ENCODE assay signal across 19 cellular contexts in the genomic region with DNA sequence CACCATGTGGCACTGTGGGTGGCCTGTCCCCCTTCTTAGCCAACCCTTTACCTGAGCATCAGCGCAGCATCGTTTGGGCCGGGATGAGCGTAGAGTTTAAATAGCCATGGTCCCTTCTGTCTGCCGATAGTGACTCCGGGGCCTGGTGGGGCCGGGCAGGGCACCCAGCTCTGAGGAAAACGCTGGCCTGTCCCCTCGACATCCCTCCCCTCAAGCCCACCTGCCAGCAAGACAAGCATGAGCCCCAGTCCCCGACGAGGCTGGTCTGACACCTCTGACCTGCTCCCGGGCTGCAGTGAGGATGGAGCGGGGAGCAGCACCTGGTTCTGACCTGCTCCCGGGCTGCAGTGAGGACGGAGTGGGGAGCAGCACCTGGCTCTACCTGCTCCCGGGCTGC. TPM values are rescaled to one million over a fixed set of nuclear protein-coding genes. Genes with fewer than 3 reads are reported as not detected.
A peak's percentile ranks its signal among the peaks of the same experiment; 100 is the strongest.
DNase-seq lines count a peak whose midpoint lies in the region; ATAC-seq and TF ChIP-seq lines count a peak whose summit lies in the region.
"Had no signal": no experiment of that assay in that cellular context is flagged by ENCODE, and none has a peak within 500 bp of the region (broad histone marks: within the 10 kb centered on the region; RNA-seq: fewer than 3 reads in every experiment).

No MANE protein-coding gene starts in this region.

- no peak for TF ChIP-seq CTCF in right atrium auricular region (IDR thresholded peaks at IDR 0.05)
- no peak for TF ChIP-seq CTCF in upper lobe of right lung (IDR thresholded peaks at IDR 0.05)

- H3K9me3 ChIP-seq in right atrium auricular region, result no peaks in the 10 kb centered on the region
- H3K9me3 ChIP-seq in upper lobe of right lung, result no peaks in the 10 kb centered on the region

- H3K4me1 ChIP-seq in right atrium auricular region (no peaks in the 10 kb centered on the region), upper lobe of right lung (no peaks in the 10 kb centered on the region)

- DNase-seq in cardiac septum (ENCODE audit: low spot score) (peak; percentile 60), right atrium auricular region (ENCODE audit: low spot score) (no peak), mesenteric fat pad (ENCODE audit: low spot score) (peak; percentile 73), posterior vena cava (ENCODE audit: low spot score) (peak; percentile 68), upper lobe of right lung (peak; percentile 57), DMS79 treated with DMSO at 0.1 percent for 48 hours (lab: John Stamatoyannopoulos, UW) (no peak), DMS53 treated with DMSO at 0.1 percent for 48 hours (lab: John Stamatoyannopoulos, UW; ENCODE audit: unreplicated experiment) (no peak)
- DNase-seq: C1 segment of cervical spinal cord; CD4-positive, alpha-beta memory T cell; COR-L47; DMS153; DMS79; GF-D8; H9 had no signal

- H3K4me3 ChIP-seq in right atrium auricular region (no peak overlapping the region), upper lobe of right lung (no peak overlapping the region)
- H3K4me3 ChIP-seq: GM23338 had no signal

- ATAC-seq in upper lobe of right lung (no peak), HG03469 (IDR thresholded peaks at IDR 0.05; ENCODE audit: unreplicated experiment) (no peak)
- ATAC-seq: GM23338 had no signal

- intact Hi-C loops in cardiac septum (cut with DNase I) (no loop called here), posterior vena cava (cut with DNase I) (no loop called here), upper lobe of right lung (cut with DNase I) (no loop called here)

- H3K27me3 ChIP-seq in right atrium auricular region (no peaks in the 10 kb centered on the region), upper lobe of right lung (no peaks in the 10 kb centered on the region)

- H3K27ac ChIP-seq in right atrium auricular region (no peak overlapping the region), upper lobe of right lung (no peak overlapping the region)

- H3K36me3 ChIP-seq in right atrium auricular region (no peaks in the 10 kb centered on the region), upper lobe of right lung (no peaks in the 10 kb centered on the region)

RNA-seq across cellular contexts. Expression of a gene that starts 31.1 kb away (rescaled TPM):
- total RNA-seq in cardiac septum (not detected), right atrium auricular region (not detected), mesenteric fat pad (not detected), posterior vena cava (not detected), upper lobe of right lung (not detected)
- total RNA-seq: A172; A673; CD4-positive, alpha-beta memory T cell; G401; GM23338; H9 had no signal

Comparison
In these comparisons a context has a peak if more than half of its experiments do, and no peak if none do; other contexts are left out.
1. DNase-seq: peak in cardiac septum (single experiment), mesenteric fat pad (single experiment), posterior vena cava (single experiment) and upper lobe of right lung (single experiment); none in right atrium auricular region (single experiment), DMS79 treated with DMSO at 0.1 percent for 48 hours (single experiment) and DMS53 treated with DMSO at 0.1 percent for 48 hours (single experiment).